ENCODE assay signal across 27 cellular contexts in the genomic region with DNA sequence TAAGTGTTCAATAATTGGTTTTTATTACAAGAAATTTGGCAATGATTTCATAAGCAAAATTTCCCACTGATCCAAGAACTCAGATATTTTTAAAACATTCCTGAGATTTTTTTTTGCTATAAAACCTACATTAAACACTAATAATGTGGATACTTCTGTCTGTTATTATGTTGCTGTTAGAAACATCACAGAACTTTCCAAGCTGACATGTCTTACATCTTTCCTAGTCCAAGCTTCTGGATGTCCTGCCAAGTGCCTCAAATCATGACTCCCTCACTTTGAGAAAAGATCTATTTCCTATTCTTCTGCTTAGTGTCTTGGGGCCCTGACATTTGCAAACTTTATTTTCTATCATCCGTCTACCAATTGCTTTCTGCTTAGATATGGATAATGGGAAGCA.
"Had no signal": no experiment of that assay in that cellular context is flagged by ENCODE, and none has a peak within 500 bp of the region (broad histone marks: within the 10 kb centered on the region; RNA-seq: fewer than 3 reads in every experiment).

No MANE protein-coding gene starts in this region.

- H3K4me1 Mint-ChIP-seq: immature natural killer cell, naive B cell had no signal

- H3K4me3 ChIP-seq: left ventricle myocardium inferior, lung, ovary, prostate gland, skin epidermis, suprapubic skin, thoracic aorta, tibial artery, upper lobe of right lung had no signal

- H3K9me3 ChIP-seq: neutrophil, ovary, prostate gland, suprapubic skin, thoracic aorta, tibial artery, upper lobe of right lung had no signal

- H3K4me1 ChIP-seq: left ventricle myocardium inferior, prostate gland, suprapubic skin, tibial artery, upper lobe of right lung had no signal

- H3K9me3 Mint-ChIP-seq: stimulated activated naive CD8-positive, alpha-beta T cell treated with anti-CD3 and anti-CD28 coated beads, Interleukin-15, Interleukin-2, amounts not matched to agents 100 ng/mL and 50 ng/mL, for 24 hours had no signal

- H3K27ac ChIP-seq: left ventricle myocardium inferior, neutrophil, ovary, prostate gland, skin epidermis, suprapubic skin, thoracic aorta, tibial artery, upper lobe of right lung had no signal

- ATAC-seq: natural killer cell treated with Interleukin-12 subunit alpha and Interleukin-12 subunit beta and Interleukin-15 and Interleukin-18, amount 100 ng/mL, for 72 hours; right cardiac atrium; sciatic nerve; upper lobe of right lung had no signal

- DNase-seq: hypothalamus; immature natural killer cell; kidney; left ventricle myocardium inferior; mesendoderm; naive B cell; ovary; retina; right cardiac atrium; stimulated activated CD4-positive, alpha-beta T cell treated with anti-CD3 and anti-CD28 coated beads, Interleukin-12 subunit alpha, Interleukin-12 subunit beta, amount 100 ng/mL, for 4 hours; stimulated activated CD4-positive, alpha-beta T cell treated with anti-CD3 and anti-CD28 coated beads, Interleukin-15, amount 100 ng/mL, for 24 hours; stimulated activated CD4-positive, alpha-beta T cell treated with anti-CD3 and anti-CD28 coated beads, Interleukin-2, amount 100 ng/mL, for 24 hours; stimulated activated CD4-positive, alpha-beta T cell treated with anti-CD3 and anti-CD28 coated beads, Interleukin-4, amount 100 ng/mL, for 1 hour; stimulated activated naive CD4-positive, alpha-beta T cell; tibial artery; trophoblast cell; upper lobe of right lung had no signal

- H3K36me3 Mint-ChIP-seq: immature natural killer cell; mesothelial cell of epicardium; naive B cell; natural killer cell treated with Interleukin-12 subunit alpha and Interleukin-12 subunit beta and Interleukin-15 and Interleukin-18, amount 100 ng/mL, for 72 hours had no signal

- H3K27me3 ChIP-seq: neutrophil, ovary, suprapubic skin, tibial artery, upper lobe of right lung had no signal

- H3K4me3 Mint-ChIP-seq: immature natural killer cell; mesothelial cell of epicardium; naive B cell; natural killer cell treated with Interleukin-12 subunit alpha and Interleukin-12 subunit beta and Interleukin-15 and Interleukin-18, amount 100 ng/mL, for 72 hours; stimulated activated naive CD8-positive, alpha-beta T cell treated with anti-CD3 and anti-CD28 coated beads, Interleukin-15, Interleukin-2, amounts not matched to agents 100 ng/mL and 50 ng/mL, for 24 hours had no signal

- H3K27ac Mint-ChIP-seq: immature natural killer cell; mesothelial cell of epicardium; natural killer cell treated with Interleukin-12 subunit alpha and Interleukin-12 subunit beta and Interleukin-15 and Interleukin-18, amount 100 ng/mL, for 72 hours; stimulated activated naive CD8-positive, alpha-beta T cell treated with anti-CD3 and anti-CD28 coated beads, Interleukin-15, Interleukin-2, amounts not matched to agents 100 ng/mL and 50 ng/mL, for 24 hours had no signal

- H3K36me3 ChIP-seq: left ventricle myocardium inferior, neutrophil, ovary, prostate gland, suprapubic skin, thoracic aorta, tibial artery, upper lobe of right lung had no signal
